13 cellular contexts compared by ENCODE assay signal in the genomic region with DNA sequence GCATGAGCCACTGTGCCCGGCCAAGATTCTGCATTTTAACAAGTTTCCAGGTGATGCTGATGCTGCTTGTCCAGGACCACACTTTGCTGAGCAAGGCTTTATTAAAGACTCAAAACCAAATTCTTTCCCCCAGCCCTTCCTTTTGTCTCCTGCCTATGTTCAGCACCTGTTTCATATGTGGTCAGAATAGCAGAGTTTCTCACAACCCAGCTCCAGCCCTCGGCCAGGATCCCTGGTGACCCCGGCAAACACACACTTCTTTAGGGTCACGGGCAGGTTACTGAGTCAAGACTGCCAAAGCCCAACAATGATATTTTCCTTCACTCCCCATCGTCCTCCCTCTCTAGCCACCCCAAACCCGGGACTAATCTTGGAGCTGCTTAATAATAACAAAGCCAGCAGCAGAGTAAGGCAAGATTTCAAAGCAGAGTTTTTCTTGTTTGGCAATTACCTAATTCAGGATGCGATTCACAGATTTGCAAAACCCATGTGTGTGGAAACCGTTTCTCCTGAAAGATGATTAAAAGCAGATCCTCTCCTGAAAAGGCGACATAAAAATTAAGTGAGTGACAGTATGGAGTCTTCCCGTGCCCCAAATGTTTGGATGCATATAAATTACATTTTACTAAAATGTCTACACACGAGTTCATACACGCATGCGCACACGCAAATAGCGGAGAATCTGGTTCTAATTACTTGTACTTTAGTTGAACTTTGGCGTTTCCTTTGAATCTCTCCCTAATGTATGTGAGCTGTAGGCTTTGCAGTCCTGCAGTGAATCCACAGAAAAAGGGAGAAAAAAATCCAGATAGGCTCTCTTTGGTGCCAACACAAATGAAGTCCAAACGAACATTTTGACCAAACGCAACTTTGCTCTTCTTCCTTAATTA. TPM values are rescaled to one million over a fixed set of nuclear protein-coding genes. Genes with fewer than 3 reads are reported as not detected.
DNase-seq lines count a peak whose midpoint lies in the region; ATAC-seq and TF ChIP-seq lines count a peak whose summit lies in the region.
"Had no signal": no experiment of that assay in that cellular context is flagged by ENCODE, and none has a peak within 500 bp of the region (broad histone marks: within the 10 kb centered on the region; RNA-seq: fewer than 3 reads in every experiment).

No MANE protein-coding gene starts in this region.

- CTCF ChIA-PET in GM10248 (lab: Yijun Ruan, JAX): interaction anchor here (1.1 to 1.6 kb wide), 3 partner anchors 11 to 18 kb away, joined by 4 to 9 read pairs (median 5); no protein-coding TSS in a partner anchor

- ATAC-seq in SK-N-SH treated with all-trans-retinoic acid at 6 μM for 48 hours: peak; percentile 20
- no peak for ATAC-seq in gastrocnemius medialis
- no peak for ATAC-seq in GM18907 (IDR thresholded peaks at IDR 0.05; ENCODE audit: unreplicated experiment)

- intact Hi-C loops in gastrocnemius medialis (cut with DNase I; ENCODE audit: low total_unique reads): no loop called here

- no peak for TF ChIP-seq POLR2A in gastrocnemius medialis (IDR thresholded peaks at IDR 0.05)

- DNase-seq in DMS114 treated with DMSO at 0.1 percent for 48 hours (lab: John Stamatoyannopoulos, UW; ENCODE audit: unreplicated experiment) (peak; percentile 82), fibroblast of villous mesenchyme (ENCODE audit: low read depth) (peak; percentile 83), gastrocnemius medialis (no peak), NCI-H187 (lab: John Stamatoyannopoulos, UW) (no peak), GM10248 (ENCODE audit: extremely low spot score) (no peak), medulla oblongata (ENCODE audit: extremely low spot score) (no peak)
- DNase-seq: activated CD4-positive, alpha-beta T cell treated with anti-CD3 and anti-CD28 coated beads for 48 hours; DMS79 treated with DMSO at 0.1 percent for 48 hours; NCI-H2107 had no signal

- TF ChIP-seq CTCF in fibroblast of villous mesenchyme (IDR thresholded peaks at IDR 0.05; ENCODE audit: insufficient read depth, low read depth, low read length): no peak
- TF ChIP-seq CTCF in gastrocnemius medialis (IDR thresholded peaks at IDR 0.05 in 4 of 5, conservative IDR thresholded peaks at IDR 0.05 in 1 of 5): no peak
- TF ChIP-seq CTCF in GM10248 (IDR thresholded peaks at IDR 0.05; ENCODE audit: control extremely low read depth, extremely low read depth, low read depth, missing control alignments): no peak

- H3K36me3 ChIP-seq in gastrocnemius medialis: no peaks in the 10 kb centered on the region

- peak overlapping the region in 3 of 4 donors; percentile 23 to 41 (median 29) for H3K27ac ChIP-seq in gastrocnemius medialis
- H3K27ac ChIP-seq: epithelial cell of prostate had no signal

- no peaks in the 10 kb centered on the region for H3K27me3 ChIP-seq in gastrocnemius medialis

- H3K4me3 ChIP-seq in fibroblast of villous mesenchyme (ENCODE audit: low read depth, low read length) (peak overlapping the region; percentile 28), gastrocnemius medialis (peak overlapping the region in 1 of 4 donors; percentile 1)

- in situ Hi-C loops in gastrocnemius medialis (cut with MboI; ENCODE audit: low sequenced_read_pairs in 4 of 4): loop anchor here in 2 of 4 donors (25.0 kb wide), 1 partner anchor 334 kb away; a partner anchor contains a TSS

- POLR2A ChIA-PET in GM10248 (lab: Yijun Ruan, JAX): no interaction called here

- H3K4me1 ChIP-seq in gastrocnemius medialis: peaks cover 64 to 76% of the 10 kb centered on the region in 2 donors

- no peaks in the 10 kb centered on the region for H3K9me3 ChIP-seq in gastrocnemius medialis

TF ChIP-seq in SK-N-SH treated with all-trans-retinoic acid at 6 μM for 48 hours, 23 proteins besides CTCF, POLR2A, EP300 and RAD21:
- TF ChIP-seq ARNTL (CRISPR knock-in tag; IDR thresholded peaks at IDR 0.05; ENCODE audit: borderline replicate concordance, low read depth) (no peak), TCF4 (CRISPR knock-in tag; IDR thresholded peaks at IDR 0.05; ENCODE audit: borderline replicate concordance) (peak; percentile 68; the same call in 1 of the 2 replicates), BACH2 (CRISPR knock-in tag; IDR thresholded peaks at IDR 0.05; ENCODE audit: borderline replicate concordance) (no peak)

RNA-seq across cellular contexts. Expression of a gene that starts 25.7 kb away (rescaled TPM):
- total RNA-seq in fibroblast of villous mesenchyme: 13.2 and 21.6 TPM in 2 replicates
- total RNA-seq in gastrocnemius medialis: 1 to 10 TPM; 1.2 to 3.0 (median 1.9) TPM
- total RNA-seq: mononuclear cell had no signal

Comparison
In these comparisons a context has a peak if more than half of its experiments do, and no peak if none do; other contexts are left out.
1. DNase-seq: peak in DMS114 treated with DMSO at 0.1 percent for 48 hours (single experiment) and fibroblast of villous mesenchyme (single experiment); none in gastrocnemius medialis (0 of 2), NCI-H187 (0 of 2), GM10248 (single experiment) and medulla oblongata (single experiment).